ENCODE assay signal across 9 cellular contexts in genomic region chr15:101641894-101642293, GRCh38. TPM values are rescaled to one million over a fixed set of nuclear protein-coding genes. Genes with fewer than 3 reads are reported as not detected.
DNase-seq lines count a peak whose midpoint lies in the region; ATAC-seq and TF ChIP-seq lines count a peak whose summit lies in the region.
"Had no signal": no experiment of that assay in that cellular context is flagged by ENCODE, and none has a peak within 500 bp of the region (broad histone marks: within the 10 kb centered on the region; RNA-seq: fewer than 3 reads in every experiment).

No MANE protein-coding gene starts in this region.

- CTCF ChIA-PET in activated naive CD4-positive, alpha-beta T cell treated with anti-CD3 and anti-CD28 coated beads for 36 hours (lab: Charles Lee), result interaction anchor here (0.6 to 5.0 kb wide), 19 partner anchors 8 to 353 kb away, joined by 3 to 45 read pairs (median 4); partner anchors contain the start of gene SNRPA1

- no peaks in the 10 kb centered on the region for H3K27me3 ChIP-seq in upper lobe of right lung

- no peak overlapping the region for H3K4me3 ChIP-seq in upper lobe of right lung
- H3K4me3 ChIP-seq: thoracic aorta had no signal

- no peaks in the 10 kb centered on the region for H3K9me3 ChIP-seq in upper lobe of right lung
- H3K9me3 ChIP-seq: thoracic aorta had no signal

- no peaks in the 10 kb centered on the region for H3K27me3 Mint-ChIP-seq in activated naive CD4-positive, alpha-beta T cell treated with anti-CD3 and anti-CD28 coated beads for 36 hours (ENCODE audit: low read depth)

- H3K9me3 Mint-ChIP-seq in activated naive CD4-positive, alpha-beta T cell treated with anti-CD3 and anti-CD28 coated beads for 36 hours, result no peaks in the 10 kb centered on the region

- peak; percentile 23; the same call in 1 of the 3 replicates for ATAC-seq in SK-N-SH treated with all-trans-retinoic acid at 6 μM for 48 hours
- peak; percentile 87 for ATAC-seq in upper lobe of right lung
- no peak for ATAC-seq in HG03378 (IDR thresholded peaks at IDR 0.05; ENCODE audit: unreplicated experiment)

- H3K27ac ChIP-seq in upper lobe of right lung, result peak overlapping the region; percentile 38
- H3K27ac ChIP-seq: thoracic aorta had no signal

- peaks cover 8% of the 10 kb centered on the region for H3K4me1 ChIP-seq in upper lobe of right lung

- peak overlapping the region; percentile 68 for H3K27ac Mint-ChIP-seq in activated naive CD4-positive, alpha-beta T cell treated with anti-CD3 and anti-CD28 coated beads for 36 hours

- intact Hi-C loops in activated naive CD4-positive, alpha-beta T cell treated with anti-CD3 and anti-CD28 coated beads for 36 hours (cut with micrococcal nuclease), result loop anchor here (1.0 to 5.0 kb wide), 4 partner anchors 10 to 342 kb away; partner anchors contain the start of gene TM2D3
- intact Hi-C loops in upper lobe of right lung (cut with DNase I), result loop anchor here (10.0 kb wide), 1 partner anchor 337 kb away; no protein-coding TSS in a partner anchor

- TF ChIP-seq CTCF in upper lobe of right lung (IDR thresholded peaks at IDR 0.05), result no peak

- peaks cover 30% of the 10 kb centered on the region for H3K4me1 Mint-ChIP-seq in activated naive CD4-positive, alpha-beta T cell treated with anti-CD3 and anti-CD28 coated beads for 36 hours (ENCODE audit: low read depth)

- no peak for DNase-seq in activated naive CD4-positive, alpha-beta T cell treated with anti-CD3 and anti-CD28 coated beads for 36 hours
- DNase-seq in activated naive CD4-positive, alpha-beta T cell treated with Interleukin-2 at 50 U/mL for 16 hours, result no peak
- DNase-seq in germinal center (ENCODE audit: low spot score), result peak; percentile 34
- no peak for DNase-seq in upper lobe of right lung
- DNase-seq in SK-N-DZ (ENCODE audit: low spot score), result no peak
- no peak for DNase-seq in NCI-H2196 treated with DMSO at 0.1 percent for 48 hours (lab: John Stamatoyannopoulos, UW; ENCODE audit: unreplicated experiment)

- H3K4me3 Mint-ChIP-seq in activated naive CD4-positive, alpha-beta T cell treated with anti-CD3 and anti-CD28 coated beads for 36 hours, result no peak overlapping the region

- H3K36me3 ChIP-seq in upper lobe of right lung, result peaks cover 74% of the 10 kb centered on the region

- H3K36me3 Mint-ChIP-seq in activated naive CD4-positive, alpha-beta T cell treated with anti-CD3 and anti-CD28 coated beads for 36 hours (ENCODE audit: low read depth), result peaks cover 33% of the 10 kb centered on the region

TF ChIP-seq in SK-N-SH treated with all-trans-retinoic acid at 6 μM for 48 hours, 23 proteins besides CTCF, POLR2A, EP300 and RAD21:
- TF ChIP-seq ZNF8 (CRISPR knock-in tag; IDR thresholded peaks at IDR 0.05) (no peak), PATZ1 (CRISPR knock-in tag; IDR thresholded peaks at IDR 0.05; ENCODE audit: borderline replicate concordance) (no peak), RARB (CRISPR knock-in tag; IDR thresholded peaks at IDR 0.05) (no peak), ESRRG (CRISPR knock-in tag; IDR thresholded peaks at IDR 0.05) (no peak), POU6F1 (CRISPR knock-in tag; IDR thresholded peaks at IDR 0.05; ENCODE audit: borderline replicate concordance, low read depth) (no peak), ZC3H10 (CRISPR knock-in tag; IDR thresholded peaks at IDR 0.05) (no peak), TOX (CRISPR knock-in tag; IDR thresholded peaks at IDR 0.05; ENCODE audit: borderline replicate concordance) (no peak), OSR1 (CRISPR knock-in tag; IDR thresholded peaks at IDR 0.05) (no peak), ZNF565 (CRISPR knock-in tag; conservative IDR thresholded peaks at IDR 0.05; ENCODE audit: low read depth) (no peak), CREB5 (CRISPR knock-in tag; IDR thresholded peaks at IDR 0.05; ENCODE audit: low read depth) (no peak), ARNTL (CRISPR knock-in tag; IDR thresholded peaks at IDR 0.05; ENCODE audit: borderline replicate concordance, low read depth) (no peak), CSRNP3 (CRISPR knock-in tag; IDR thresholded peaks at IDR 0.05) (no peak)

RNA-seq across cellular contexts. Expression of gene TM2D3, which starts 10.3 kb away (rescaled TPM):
- total RNA-seq in activated naive CD4-positive, alpha-beta T cell treated with anti-CD3 and anti-CD28 coated beads for 36 hours, result 10 to 100 TPM; 52.8 to 53.0 TPM
- 47.4 TPM for total RNA-seq in upper lobe of right lung
- polyA plus RNA-seq in SK-N-DZ (2014; cell fraction: cytosol; rRNA removed), result 71.4 and 78.6 TPM in 2 replicates
- polyA plus RNA-seq in SK-N-DZ (2014; cell fraction: nucleus; rRNA removed), result 82.3 and 85.2 TPM in 2 replicates
